Comparison of ENCODE assay signal across 1 cellular context in the genomic region with DNA sequence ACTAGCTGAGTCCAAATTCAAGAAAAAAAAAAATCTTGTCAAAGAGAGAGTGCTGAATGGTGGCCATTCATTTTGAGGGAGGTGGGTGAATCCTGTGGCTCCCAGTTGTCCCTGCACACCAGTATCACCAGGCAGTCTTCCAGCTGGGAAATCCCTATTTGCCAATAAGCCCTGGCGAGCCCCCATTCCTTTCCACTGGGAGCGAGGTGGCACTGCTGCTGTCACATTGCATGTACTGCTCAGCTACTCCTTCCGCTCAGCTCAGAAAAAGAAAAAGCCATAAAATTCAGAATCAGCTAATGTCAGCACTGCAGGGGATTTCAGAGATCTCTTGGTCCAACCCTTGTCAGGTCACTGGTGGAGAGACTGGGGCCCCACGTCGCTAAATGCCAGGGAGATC.
TF ChIP-seq lines count a peak whose summit lies in the region.

No MANE protein-coding gene starts in this region.

TF ChIP-seq in H1, 55 proteins besides CTCF, POLR2A, EP300 and RAD21 (continued from another document):
- TF ChIP-seq, protein P1, sequence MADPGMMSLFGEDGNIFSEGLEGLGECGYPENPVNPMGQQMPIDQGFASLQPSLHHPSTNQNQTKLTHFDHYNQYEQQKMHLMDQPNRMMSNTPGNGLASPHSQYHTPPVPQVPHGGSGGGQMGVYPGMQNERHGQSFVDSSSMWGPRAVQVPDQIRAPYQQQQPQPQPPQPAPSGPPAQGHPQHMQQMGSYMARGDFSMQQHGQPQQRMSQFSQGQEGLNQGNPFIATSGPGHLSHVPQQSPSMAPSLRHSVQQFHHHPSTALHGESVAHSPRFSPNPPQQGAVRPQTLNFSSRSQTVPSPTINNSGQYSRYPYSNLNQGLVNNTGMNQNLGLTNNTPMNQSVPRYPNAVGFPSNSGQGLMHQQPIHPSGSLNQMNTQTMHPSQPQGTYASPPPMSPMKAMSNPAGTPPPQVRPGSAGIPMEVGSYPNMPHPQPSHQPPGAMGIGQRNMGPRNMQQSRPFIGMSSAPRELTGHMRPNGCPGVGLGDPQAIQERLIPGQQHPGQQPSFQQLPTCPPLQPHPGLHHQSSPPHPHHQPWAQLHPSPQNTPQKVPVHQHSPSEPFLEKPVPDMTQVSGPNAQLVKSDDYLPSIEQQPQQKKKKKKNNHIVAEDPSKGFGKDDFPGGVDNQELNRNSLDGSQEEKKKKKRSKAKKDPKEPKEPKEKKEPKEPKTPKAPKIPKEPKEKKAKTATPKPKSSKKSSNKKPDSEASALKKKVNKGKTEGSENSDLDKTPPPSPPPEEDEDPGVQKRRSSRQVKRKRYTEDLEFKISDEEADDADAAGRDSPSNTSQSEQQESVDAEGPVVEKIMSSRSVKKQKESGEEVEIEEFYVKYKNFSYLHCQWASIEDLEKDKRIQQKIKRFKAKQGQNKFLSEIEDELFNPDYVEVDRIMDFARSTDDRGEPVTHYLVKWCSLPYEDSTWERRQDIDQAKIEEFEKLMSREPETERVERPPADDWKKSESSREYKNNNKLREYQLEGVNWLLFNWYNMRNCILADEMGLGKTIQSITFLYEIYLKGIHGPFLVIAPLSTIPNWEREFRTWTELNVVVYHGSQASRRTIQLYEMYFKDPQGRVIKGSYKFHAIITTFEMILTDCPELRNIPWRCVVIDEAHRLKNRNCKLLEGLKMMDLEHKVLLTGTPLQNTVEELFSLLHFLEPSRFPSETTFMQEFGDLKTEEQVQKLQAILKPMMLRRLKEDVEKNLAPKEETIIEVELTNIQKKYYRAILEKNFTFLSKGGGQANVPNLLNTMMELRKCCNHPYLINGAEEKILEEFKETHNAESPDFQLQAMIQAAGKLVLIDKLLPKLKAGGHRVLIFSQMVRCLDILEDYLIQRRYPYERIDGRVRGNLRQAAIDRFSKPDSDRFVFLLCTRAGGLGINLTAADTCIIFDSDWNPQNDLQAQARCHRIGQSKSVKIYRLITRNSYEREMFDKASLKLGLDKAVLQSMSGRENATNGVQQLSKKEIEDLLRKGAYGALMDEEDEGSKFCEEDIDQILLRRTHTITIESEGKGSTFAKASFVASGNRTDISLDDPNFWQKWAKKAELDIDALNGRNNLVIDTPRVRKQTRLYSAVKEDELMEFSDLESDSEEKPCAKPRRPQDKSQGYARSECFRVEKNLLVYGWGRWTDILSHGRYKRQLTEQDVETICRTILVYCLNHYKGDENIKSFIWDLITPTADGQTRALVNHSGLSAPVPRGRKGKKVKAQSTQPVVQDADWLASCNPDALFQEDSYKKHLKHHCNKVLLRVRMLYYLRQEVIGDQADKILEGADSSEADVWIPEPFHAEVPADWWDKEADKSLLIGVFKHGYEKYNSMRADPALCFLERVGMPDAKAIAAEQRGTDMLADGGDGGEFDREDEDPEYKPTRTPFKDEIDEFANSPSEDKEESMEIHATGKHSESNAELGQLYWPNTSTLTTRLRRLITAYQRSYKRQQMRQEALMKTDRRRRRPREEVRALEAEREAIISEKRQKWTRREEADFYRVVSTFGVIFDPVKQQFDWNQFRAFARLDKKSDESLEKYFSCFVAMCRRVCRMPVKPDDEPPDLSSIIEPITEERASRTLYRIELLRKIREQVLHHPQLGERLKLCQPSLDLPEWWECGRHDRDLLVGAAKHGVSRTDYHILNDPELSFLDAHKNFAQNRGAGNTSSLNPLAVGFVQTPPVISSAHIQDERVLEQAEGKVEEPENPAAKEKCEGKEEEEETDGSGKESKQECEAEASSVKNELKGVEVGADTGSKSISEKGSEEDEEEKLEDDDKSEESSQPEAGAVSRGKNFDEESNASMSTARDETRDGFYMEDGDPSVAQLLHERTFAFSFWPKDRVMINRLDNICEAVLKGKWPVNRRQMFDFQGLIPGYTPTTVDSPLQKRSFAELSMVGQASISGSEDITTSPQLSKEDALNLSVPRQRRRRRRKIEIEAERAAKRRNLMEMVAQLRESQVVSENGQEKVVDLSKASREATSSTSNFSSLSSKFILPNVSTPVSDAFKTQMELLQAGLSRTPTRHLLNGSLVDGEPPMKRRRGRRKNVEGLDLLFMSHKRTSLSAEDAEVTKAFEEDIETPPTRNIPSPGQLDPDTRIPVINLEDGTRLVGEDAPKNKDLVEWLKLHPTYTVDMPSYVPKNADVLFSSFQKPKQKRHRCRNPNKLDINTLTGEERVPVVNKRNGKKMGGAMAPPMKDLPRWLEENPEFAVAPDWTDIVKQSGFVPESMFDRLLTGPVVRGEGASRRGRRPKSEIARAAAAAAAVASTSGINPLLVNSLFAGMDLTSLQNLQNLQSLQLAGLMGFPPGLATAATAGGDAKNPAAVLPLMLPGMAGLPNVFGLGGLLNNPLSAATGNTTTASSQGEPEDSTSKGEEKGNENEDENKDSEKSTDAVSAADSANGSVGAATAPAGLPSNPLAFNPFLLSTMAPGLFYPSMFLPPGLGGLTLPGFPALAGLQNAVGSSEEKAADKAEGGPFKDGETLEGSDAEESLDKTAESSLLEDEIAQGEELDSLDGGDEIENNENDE (IDR thresholded peaks at IDR 0.05; ENCODE audit: insufficient replicate concordance, low read length), result no peak
- TF ChIP-seq RBBP5 (IDR thresholded peaks at IDR 0.05; ENCODE audit: borderline replicate concordance, low read depth, low read length) (no peak), SP4 (IDR thresholded peaks at IDR 0.05; ENCODE audit: low read length) (no peak), NANOG (IDR thresholded peaks at IDR 0.05; ENCODE audit: insufficient read depth, low read depth, low read length, poor library complexity, severe bottlenecking) (no peak), SP1 (IDR thresholded peaks at IDR 0.05; ENCODE audit: low read depth, low read length) (no peak), YY1 (IDR thresholded peaks at IDR 0.05; ENCODE audit: low read depth, low read length) (no peak), RFX5 (IDR thresholded peaks at IDR 0.05; ENCODE audit: borderline replicate concordance, low read depth, low read length) (no peak)
